In the genomic region with DNA sequence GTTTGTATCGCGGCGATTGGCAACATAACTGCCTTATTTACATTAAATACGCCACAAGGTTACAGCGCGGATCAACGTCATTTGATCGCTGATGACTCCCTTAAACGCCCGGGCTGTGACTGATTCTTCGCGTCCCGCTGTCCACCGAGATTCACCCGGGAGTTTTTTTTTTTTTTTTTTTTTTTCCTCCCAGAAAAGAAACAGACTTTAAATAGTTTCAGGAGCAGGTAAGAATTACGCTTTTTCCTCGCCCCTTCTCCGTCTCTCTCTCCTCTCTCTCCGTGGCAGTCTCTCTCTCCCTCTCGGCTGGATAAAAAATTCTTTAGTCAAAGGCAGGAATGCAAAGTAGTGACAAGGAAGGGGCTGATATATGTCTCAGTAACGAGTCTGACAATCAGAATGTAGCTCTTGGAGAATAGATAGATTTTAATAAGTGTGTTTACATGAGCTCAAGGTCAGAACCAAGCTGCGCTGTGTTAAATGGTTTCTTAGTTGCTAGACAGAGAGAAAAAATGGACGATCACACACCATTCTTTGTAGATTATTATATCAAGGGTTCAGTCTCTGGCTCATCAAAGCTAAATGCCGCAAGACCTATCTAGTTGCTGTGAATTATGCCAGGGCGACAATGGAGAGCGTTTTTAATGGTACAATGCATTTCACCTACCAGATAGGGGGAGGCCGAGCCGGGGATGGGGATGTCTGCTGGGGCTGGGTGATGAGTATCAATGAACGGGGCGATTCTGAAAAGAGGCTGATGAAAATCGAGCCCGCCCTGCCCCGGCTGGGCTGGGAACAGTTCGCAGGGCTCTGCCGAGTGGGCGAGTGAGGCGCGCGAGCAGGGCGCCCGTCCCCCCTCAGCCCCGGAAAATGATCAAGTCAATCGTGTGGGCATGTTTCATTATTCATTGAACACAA, we compare ENCODE assay signal across 1 cellular context.
TF ChIP-seq lines count a peak whose summit lies in the region.

No MANE protein-coding gene starts in this region.

TF ChIP-seq in WTC11, 78 proteins besides CTCF, POLR2A, EP300 and RAD21 (continued from another document):
- TF ChIP-seq, protein P1, sequence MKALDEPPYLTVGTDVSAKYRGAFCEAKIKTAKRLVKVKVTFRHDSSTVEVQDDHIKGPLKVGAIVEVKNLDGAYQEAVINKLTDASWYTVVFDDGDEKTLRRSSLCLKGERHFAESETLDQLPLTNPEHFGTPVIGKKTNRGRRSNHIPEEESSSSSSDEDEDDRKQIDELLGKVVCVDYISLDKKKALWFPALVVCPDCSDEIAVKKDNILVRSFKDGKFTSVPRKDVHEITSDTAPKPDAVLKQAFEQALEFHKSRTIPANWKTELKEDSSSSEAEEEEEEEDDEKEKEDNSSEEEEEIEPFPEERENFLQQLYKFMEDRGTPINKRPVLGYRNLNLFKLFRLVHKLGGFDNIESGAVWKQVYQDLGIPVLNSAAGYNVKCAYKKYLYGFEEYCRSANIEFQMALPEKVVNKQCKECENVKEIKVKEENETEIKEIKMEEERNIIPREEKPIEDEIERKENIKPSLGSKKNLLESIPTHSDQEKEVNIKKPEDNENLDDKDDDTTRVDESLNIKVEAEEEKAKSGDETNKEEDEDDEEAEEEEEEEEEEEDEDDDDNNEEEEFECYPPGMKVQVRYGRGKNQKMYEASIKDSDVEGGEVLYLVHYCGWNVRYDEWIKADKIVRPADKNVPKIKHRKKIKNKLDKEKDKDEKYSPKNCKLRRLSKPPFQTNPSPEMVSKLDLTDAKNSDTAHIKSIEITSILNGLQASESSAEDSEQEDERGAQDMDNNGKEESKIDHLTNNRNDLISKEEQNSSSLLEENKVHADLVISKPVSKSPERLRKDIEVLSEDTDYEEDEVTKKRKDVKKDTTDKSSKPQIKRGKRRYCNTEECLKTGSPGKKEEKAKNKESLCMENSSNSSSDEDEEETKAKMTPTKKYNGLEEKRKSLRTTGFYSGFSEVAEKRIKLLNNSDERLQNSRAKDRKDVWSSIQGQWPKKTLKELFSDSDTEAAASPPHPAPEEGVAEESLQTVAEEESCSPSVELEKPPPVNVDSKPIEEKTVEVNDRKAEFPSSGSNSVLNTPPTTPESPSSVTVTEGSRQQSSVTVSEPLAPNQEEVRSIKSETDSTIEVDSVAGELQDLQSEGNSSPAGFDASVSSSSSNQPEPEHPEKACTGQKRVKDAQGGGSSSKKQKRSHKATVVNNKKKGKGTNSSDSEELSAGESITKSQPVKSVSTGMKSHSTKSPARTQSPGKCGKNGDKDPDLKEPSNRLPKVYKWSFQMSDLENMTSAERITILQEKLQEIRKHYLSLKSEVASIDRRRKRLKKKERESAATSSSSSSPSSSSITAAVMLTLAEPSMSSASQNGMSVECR (CRISPR knock-in tag; IDR thresholded peaks at IDR 0.05; ENCODE audit: borderline replicate concordance): no peak
- TF ChIP-seq ZNF671 (CRISPR knock-in tag; IDR thresholded peaks at IDR 0.05) (no peak), ZNF232 (CRISPR knock-in tag; IDR thresholded peaks at IDR 0.05) (no peak)
- TF ChIP-seq, protein P2, sequence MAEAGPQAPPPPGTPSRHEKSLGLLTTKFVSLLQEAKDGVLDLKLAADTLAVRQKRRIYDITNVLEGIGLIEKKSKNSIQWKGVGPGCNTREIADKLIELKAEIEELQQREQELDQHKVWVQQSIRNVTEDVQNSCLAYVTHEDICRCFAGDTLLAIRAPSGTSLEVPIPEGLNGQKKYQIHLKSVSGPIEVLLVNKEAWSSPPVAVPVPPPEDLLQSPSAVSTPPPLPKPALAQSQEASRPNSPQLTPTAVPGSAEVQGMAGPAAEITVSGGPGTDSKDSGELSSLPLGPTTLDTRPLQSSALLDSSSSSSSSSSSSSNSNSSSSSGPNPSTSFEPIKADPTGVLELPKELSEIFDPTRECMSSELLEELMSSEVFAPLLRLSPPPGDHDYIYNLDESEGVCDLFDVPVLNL (CRISPR knock-in tag; IDR thresholded peaks at IDR 0.05; ENCODE audit: borderline replicate concordance, low read depth): no peak
